12 cellular contexts compared by ENCODE assay signal in the genomic region with DNA sequence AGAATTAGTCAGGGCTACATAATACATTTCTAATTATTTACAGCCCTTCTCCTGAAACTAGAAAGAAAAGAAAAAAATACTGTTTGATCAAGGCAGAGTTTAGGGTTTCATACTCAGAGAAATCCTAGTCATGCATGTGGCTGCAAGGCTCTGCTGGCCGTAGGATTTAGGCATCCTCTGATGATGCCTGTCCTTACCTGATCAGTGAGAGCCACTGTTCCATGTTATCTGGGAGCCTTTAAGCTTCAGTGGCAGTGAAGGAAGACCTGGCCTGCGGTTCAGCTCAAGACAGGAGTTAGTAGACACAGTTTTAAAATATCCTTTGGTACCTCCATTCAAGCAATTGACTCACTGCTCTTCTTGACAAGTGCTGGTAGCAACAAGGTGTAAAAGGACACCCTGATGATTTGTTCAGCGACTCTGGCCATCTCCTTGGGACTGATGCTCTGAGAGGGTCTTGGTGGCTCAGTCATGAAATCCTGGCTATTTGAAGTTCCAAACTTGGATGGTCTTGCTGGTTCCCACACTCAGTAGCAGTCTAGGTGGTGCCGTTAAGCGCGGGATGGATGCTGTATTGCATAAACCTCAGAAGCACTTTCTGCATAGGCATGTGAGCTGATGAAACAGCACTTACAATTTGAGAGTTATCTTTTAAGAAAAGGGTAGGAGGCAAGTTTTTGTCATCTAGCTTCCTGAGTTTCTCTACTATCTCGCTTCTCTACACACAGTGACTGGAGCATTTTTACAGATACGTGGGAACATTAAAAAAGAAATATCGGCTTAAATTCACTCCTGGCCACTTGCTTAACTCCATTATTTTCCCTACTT.
DNase-seq lines count a peak whose midpoint lies in the region; ATAC-seq and TF ChIP-seq lines count a peak whose summit lies in the region.
"Had no signal": no experiment of that assay in that cellular context is flagged by ENCODE, and none has a peak within 500 bp of the region (broad histone marks: within the 10 kb centered on the region; RNA-seq: fewer than 3 reads in every experiment).

No MANE protein-coding gene starts in this region.

- H2BK15ac ChIP-seq in mesendoderm (replicated peaks; ENCODE audit: low read depth): no peak overlapping the region

- intact Hi-C loops in left ventricle myocardium superior (cut with micrococcal nuclease): no loop called here
- intact Hi-C loops in left cardiac atrium (cut with DNase I): no loop called here

- H3K4me3 ChIP-seq in mesendoderm (ENCODE audit: low read length): no peak overlapping the region
- H3K4me3 ChIP-seq: upper lobe of right lung had no signal

- no peak overlapping the region for H3K4me3 Mint-ChIP-seq in activated naive CD8-positive, alpha-beta T cell treated with anti-CD3 and anti-CD28 coated beads, Interleukin-2, amount 50 U/mL, for 24 hours
- H3K4me3 Mint-ChIP-seq in mesothelial cell of epicardium: no peak overlapping the region

- no peak overlapping the region for H2BK120ac ChIP-seq in mesendoderm (ENCODE audit: low read depth, low read length)

- peak overlapping the region; percentile 90 for H3K27ac Mint-ChIP-seq in activated naive CD8-positive, alpha-beta T cell treated with anti-CD3 and anti-CD28 coated beads, Interleukin-2, amount 50 U/mL, for 24 hours
- H3K27ac Mint-ChIP-seq in mesothelial cell of epicardium: no peak overlapping the region

- H3K27me3 Mint-ChIP-seq in activated naive CD8-positive, alpha-beta T cell treated with anti-CD3 and anti-CD28 coated beads, Interleukin-2, amount 50 U/mL, for 24 hours: no peaks in the 10 kb centered on the region
- H3K27me3 Mint-ChIP-seq in mesothelial cell of epicardium (ENCODE audit: low read depth): no peaks in the 10 kb centered on the region

- no peaks in the 10 kb centered on the region for H3K36me3 Mint-ChIP-seq in activated naive CD8-positive, alpha-beta T cell treated with anti-CD3 and anti-CD28 coated beads, Interleukin-2, amount 50 U/mL, for 24 hours (ENCODE audit: low read depth)
- no peaks in the 10 kb centered on the region for H3K36me3 Mint-ChIP-seq in mesothelial cell of epicardium

- H3K27ac ChIP-seq in mesendoderm (ENCODE audit: low read depth, low read length): no peak overlapping the region
- H3K27ac ChIP-seq: VCaP had no signal

- H2BK5ac ChIP-seq in mesendoderm (ENCODE audit: low read length): no peak overlapping the region

- H3K4me1 Mint-ChIP-seq in activated naive CD8-positive, alpha-beta T cell treated with anti-CD3 and anti-CD28 coated beads, Interleukin-2, amount 50 U/mL, for 24 hours: peaks cover 60% of the 10 kb centered on the region
- peaks cover 15% of the 10 kb centered on the region for H3K4me1 Mint-ChIP-seq in mesothelial cell of epicardium

- no peak overlapping the region for H3K18ac ChIP-seq in mesendoderm (ENCODE audit: low read length)

- H4K8ac ChIP-seq in mesendoderm (ENCODE audit: low read depth, low read length): no peak overlapping the region

- no peaks in the 10 kb centered on the region for H3K27me3 ChIP-seq in mesendoderm (ENCODE audit: insufficient read depth, low read length, poor library complexity)
- H3K27me3 ChIP-seq: upper lobe of right lung had no signal

- no peaks in the 10 kb centered on the region for H3K79me2 ChIP-seq in mesendoderm (ENCODE audit: control insufficient read depth, insufficient read depth, low read length)

- no peaks in the 10 kb centered on the region for H3K9me3 Mint-ChIP-seq in activated naive CD8-positive, alpha-beta T cell treated with anti-CD3 and anti-CD28 coated beads, Interleukin-2, amount 50 U/mL, for 24 hours
- no peaks in the 10 kb centered on the region for H3K9me3 Mint-ChIP-seq in mesothelial cell of epicardium

- no peak overlapping the region for H3K56ac ChIP-seq in mesendoderm (ENCODE audit: low read length)

- H3K4me2 ChIP-seq in mesendoderm (ENCODE audit: low read length): no peak overlapping the region

- H3K4me1 ChIP-seq in mesendoderm (ENCODE audit: control insufficient read depth, low read depth, low read length): no peaks in the 10 kb centered on the region

- no peak overlapping the region for H2AK5ac ChIP-seq in mesendoderm (ENCODE audit: low read length)

- H4K5ac ChIP-seq in mesendoderm (ENCODE audit: low read length): no peak overlapping the region

- no peak overlapping the region for H3K9ac ChIP-seq in mesendoderm (ENCODE audit: low read length)

- DNase-seq in left ventricle myocardium superior (no peak), left cardiac atrium (no peak), mesendoderm (peak; percentile 11), DMS53 treated with DMSO at 0.1 percent for 48 hours (lab: John Stamatoyannopoulos, UW; ENCODE audit: unreplicated experiment) (no peak), NCI-H446 treated with DMSO at 0.1 percent for 48 hours (lab: John Stamatoyannopoulos, UW) (no peak), D341Med (ENCODE audit: low spot score) (no peak), mesothelial cell of epicardium (ENCODE audit: low spot score in 2 of 2, unreplicated experiment in 2 of 2) (no peak)
- DNase-seq in activated naive CD8-positive, alpha-beta T cell treated with anti-CD3 and anti-CD28 coated beads, Interleukin-2, amount 50 U/mL, for 24 hours: no peak
- DNase-seq: Calu3, NCI-H1092, upper lobe of right lung had no signal

- H3K36me3 ChIP-seq in mesendoderm (ENCODE audit: control insufficient read depth, insufficient read depth, low read length): no peaks in the 10 kb centered on the region
- H3K36me3 ChIP-seq: upper lobe of right lung had no signal

- no CpG with 5 or more reads among the region's 9 CpGs for WGBS in mesendoderm (ENCODE audit: extremely low coverage, insufficient coverage, low lambda C conversion rate)

- peaks cover 4% of the 10 kb centered on the region for H3K79me1 ChIP-seq in mesendoderm (ENCODE audit: low read length)

- peak; percentile 7 for ATAC-seq in left ventricle myocardium superior
- no peak for ATAC-seq in left cardiac atrium
- no peak for ATAC-seq in activated naive CD8-positive, alpha-beta T cell treated with anti-CD3 and anti-CD28 coated beads, Interleukin-2, amount 50 U/mL, for 24 hours

- TF ChIP-seq CTCF in mesothelial cell of epicardium (IDR thresholded peaks at IDR 0.05; ENCODE audit: unreplicated experiment): no peak

- H3K4ac ChIP-seq in mesendoderm (ENCODE audit: low read depth, low read length): no peak overlapping the region

- H3K23ac ChIP-seq in mesendoderm (ENCODE audit: low read length): no peak overlapping the region
